ENCODE assay signal across 12 cellular contexts in the genomic region with DNA sequence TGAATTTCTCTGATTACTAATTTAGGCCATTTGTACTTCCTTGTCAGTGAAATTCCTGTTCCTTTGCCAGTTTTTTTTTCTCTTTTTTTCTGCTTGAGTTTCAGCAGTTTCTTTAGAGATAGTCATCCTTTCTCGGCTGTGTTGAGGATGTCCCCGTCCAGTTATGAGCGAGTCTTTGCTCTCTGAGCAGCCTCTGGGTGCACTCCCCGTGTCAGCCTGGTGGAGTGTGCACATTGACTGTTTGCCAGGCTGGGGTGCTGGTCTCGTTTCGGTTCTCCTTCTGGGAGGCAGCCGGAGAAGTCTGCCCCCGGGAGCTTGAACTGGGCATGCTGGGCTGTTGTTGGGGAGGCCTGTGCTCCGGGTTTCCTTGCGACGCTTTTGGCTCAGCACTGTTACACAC. TPM values are rescaled to one million over a fixed set of nuclear protein-coding genes. Genes with fewer than 3 reads are reported as not detected.
DNase-seq lines count a peak whose midpoint lies in the region; ATAC-seq and TF ChIP-seq lines count a peak whose summit lies in the region.
"Had no signal": no experiment of that assay in that cellular context is flagged by ENCODE, and none has a peak within 500 bp of the region (broad histone marks: within the 10 kb centered on the region; RNA-seq: fewer than 3 reads in every experiment).

No MANE protein-coding gene starts in this region.

- WGBS in H9 (ENCODE audit: extremely low coverage, insufficient read length, low lambda C conversion rate): no CpG with 5 or more reads among the region's 11 CpGs

- H3K36me3 ChIP-seq in DND-41 (ENCODE audit: insufficient read depth, low read length) (no peaks in the 10 kb centered on the region), OCI-LY3 (replicated peaks; ENCODE audit: low read depth, low read length) (no peaks in the 10 kb centered on the region), gastrocnemius medialis (no peaks in the 10 kb centered on the region)
- H3K36me3 ChIP-seq: ovary had no signal

- H3K79me1 ChIP-seq in H9 (ENCODE audit: insufficient read depth, low read depth, low read length, poor library complexity, severe bottlenecking): peaks cover 5% of the 10 kb centered on the region

- H3K27me3 ChIP-seq in DND-41 (ENCODE audit: insufficient read depth, low read length, poor library complexity): no peaks in the 10 kb centered on the region
- H3K27me3 ChIP-seq in OCI-LY3 (ENCODE audit: low read depth, low read length): no peaks in the 10 kb centered on the region
- no peaks in the 10 kb centered on the region for H3K27me3 ChIP-seq in foreskin keratinocyte
- H3K27me3 ChIP-seq in gastrocnemius medialis: no peaks in the 10 kb centered on the region
- H3K27me3 ChIP-seq in H9 (ENCODE audit: insufficient read depth, low read length): no peaks in the 10 kb centered on the region
- H3K27me3 ChIP-seq: ovary had no signal

- 0 out of 5 replicates have a peak overlapping the region, but pooled peaks of 1 of the 2 experiments have one; percentile 26 for H3K4me3 Mint-ChIP-seq in H9
- no peak overlapping the region for H3K4me3 Mint-ChIP-seq in stimulated activated naive CD8-positive, alpha-beta T cell treated with anti-CD3 and anti-CD28 coated beads, Interleukin-15, amount 100 ng/mL, for 72 hours

- no peak overlapping the region for H3K27ac Mint-ChIP-seq in H9
- no peak overlapping the region for H3K27ac Mint-ChIP-seq in stimulated activated naive CD8-positive, alpha-beta T cell treated with anti-CD3 and anti-CD28 coated beads, Interleukin-15, amount 100 ng/mL, for 72 hours

- H4K91ac ChIP-seq in H9 (ENCODE audit: insufficient read length, low read depth, low read length): no peak overlapping the region

- no peak overlapping the region for H3K56ac ChIP-seq in H9 (ENCODE audit: insufficient read length, low read depth, low read length)

- ATAC-seq in DND-41 (ENCODE audit: insufficient read depth, low read depth) (no peak), foreskin keratinocyte (peak; percentile 27), gastrocnemius medialis (no peak), HG02884 (IDR thresholded peaks at IDR 0.05; ENCODE audit: unreplicated experiment) (no peak)
- ATAC-seq in stimulated activated naive CD8-positive, alpha-beta T cell treated with anti-CD3 and anti-CD28 coated beads, Interleukin-15, amount 100 ng/mL, for 72 hours: no peak
- ATAC-seq: activated T-cell treated with anti-CD3 and anti-CD28 coated beads, Interleukin-2, amount 50 U/mL, for 4 hours; Panc1 had no signal

- H4K20me1 ChIP-seq in DND-41 (ENCODE audit: insufficient read depth, low read length): peaks cover 48% of the 10 kb centered on the region
- no peaks in the 10 kb centered on the region; the same call in 1 of the 2 replicates for H4K20me1 ChIP-seq in OCI-LY3 (ENCODE audit: insufficient read depth, low read length)
- H4K20me1 ChIP-seq in H9 (ENCODE audit: control insufficient read depth, insufficient read depth, insufficient read length): peaks cover 7% of the 10 kb centered on the region

- H3K9me3 ChIP-seq in DND-41 (ENCODE audit: insufficient read depth, low read length, severe bottlenecking): no peaks in the 10 kb centered on the region
- no peaks in the 10 kb centered on the region for H3K9me3 ChIP-seq in OCI-LY3 (ENCODE audit: insufficient read depth, low read length)
- H3K9me3 ChIP-seq in gastrocnemius medialis: no peaks in the 10 kb centered on the region
- no peaks in the 10 kb centered on the region for H3K9me3 ChIP-seq in H9 (ENCODE audit: control insufficient read depth, low read depth, low read length)
- H3K9me3 ChIP-seq: ovary had no signal

- H3K4me3 ChIP-seq in DND-41 (ENCODE audit: low read depth in 1 of 2, low read length in 2 of 2): no peak overlapping the region
- H3K4me3 ChIP-seq in OCI-LY3 (ENCODE audit: low read length): no peak overlapping the region
- H3K4me3 ChIP-seq in gastrocnemius medialis: no peak overlapping the region
- H3K4me3 ChIP-seq: ovary had no signal

- H3K27me3 Mint-ChIP-seq in H9 (ENCODE audit: low read depth): peaks cover 8% of the 10 kb centered on the region
- no peaks in the 10 kb centered on the region for H3K27me3 Mint-ChIP-seq in stimulated activated naive CD8-positive, alpha-beta T cell treated with anti-CD3 and anti-CD28 coated beads, Interleukin-15, amount 100 ng/mL, for 72 hours

- no peak for TF ChIP-seq POLR2A in gastrocnemius medialis (IDR thresholded peaks at IDR 0.05)

- H3T11ph ChIP-seq in H9 (ENCODE audit: low read length): no peak overlapping the region

- no peak overlapping the region for H3K27ac ChIP-seq in DND-41 (ENCODE audit: low read length)
- H3K27ac ChIP-seq in OCI-LY3 (ENCODE audit: low read length): no peak overlapping the region
- no peak overlapping the region for H3K27ac ChIP-seq in foreskin keratinocyte
- H3K27ac ChIP-seq in gastrocnemius medialis: peak overlapping the region; percentile 22 to 84 (median 80)
- no peak overlapping the region for H3K27ac ChIP-seq in H9 (ENCODE audit: insufficient read length, low read depth, low read length)
- H3K27ac ChIP-seq: ovary had no signal

- intact Hi-C loops in gastrocnemius medialis (cut with DNase I; ENCODE audit: low total_unique reads): no loop called here

- in situ Hi-C loops in gastrocnemius medialis (cut with MboI; ENCODE audit: low sequenced_read_pairs in 4 of 4): no loop called here

- H2AFZ ChIP-seq in DND-41 (ENCODE audit: low read depth, low read length): no peak overlapping the region
- no peak overlapping the region for H2AFZ ChIP-seq in OCI-LY3 (ENCODE audit: low read depth, low read length)
- H2AFZ ChIP-seq in H9 (ENCODE audit: low read length): no peak overlapping the region

- no peak overlapping the region for H2BK120ac ChIP-seq in H9 (ENCODE audit: low read depth, low read length, poor library complexity, severe bottlenecking)

- H3K14ac ChIP-seq in H9 (ENCODE audit: insufficient read depth, low read length): no peak overlapping the region

- no peak overlapping the region for H2BK15ac ChIP-seq in H9 (ENCODE audit: low read depth, low read length)

- peaks cover 0 to 2% of the 10 kb centered on the region in 2 experiments; a peak in 1 of 5 replicates for H3K9me3 Mint-ChIP-seq in H9
- no peaks in the 10 kb centered on the region for H3K9me3 Mint-ChIP-seq in stimulated activated naive CD8-positive, alpha-beta T cell treated with anti-CD3 and anti-CD28 coated beads, Interleukin-15, amount 100 ng/mL, for 72 hours
- H3K9me3 Mint-ChIP-seq: activated T-cell treated with anti-CD3 and anti-CD28 coated beads, Interleukin-2, amount 50 U/mL, for 4 hours had no signal

- H2BK12ac ChIP-seq in H9 (ENCODE audit: insufficient read length, low read depth, low read length): no peak overlapping the region

- no peak overlapping the region for H2BK20ac ChIP-seq in H9 (ENCODE audit: low read depth, low read length, poor library complexity, severe bottlenecking)

- peaks cover 15 to 19% of the 10 kb centered on the region in 2 experiments for H3K4me1 Mint-ChIP-seq in H9
- peaks cover 42% of the 10 kb centered on the region for H3K4me1 Mint-ChIP-seq in stimulated activated naive CD8-positive, alpha-beta T cell treated with anti-CD3 and anti-CD28 coated beads, Interleukin-15, amount 100 ng/mL, for 72 hours

- no peak overlapping the region for H3K9ac ChIP-seq in DND-41 (ENCODE audit: low read depth, low read length)
- no peak overlapping the region for H3K9ac ChIP-seq in OCI-LY3 (ENCODE audit: low read length)
- no peak overlapping the region for H3K9ac ChIP-seq in H9 (ENCODE audit: extremely low read depth, insufficient read length, low read length)

- H3K36me3 Mint-ChIP-seq in H9 (ENCODE audit: insufficient read depth in 1 of 3, low read depth in 3 of 3): peaks cover 0 to 6% (median 2%) of the 10 kb centered on the region in 3 experiments; a peak in 6 of 7 replicates

- DNase-seq in DND-41 (no peak), foreskin keratinocyte (no peak), gastrocnemius medialis (no peak), H9 (no peak), SHP77 (lab: John Stamatoyannopoulos, UW) (no peak)
- no peak for DNase-seq in stimulated activated naive CD8-positive, alpha-beta T cell treated with anti-CD3 and anti-CD28 coated beads, Interleukin-15, amount 100 ng/mL, for 72 hours
- DNase-seq: activated T-cell treated with anti-CD3 and anti-CD28 coated beads, Interleukin-2, amount 50 U/mL, for 4 hours; erythroblast; ovary had no signal

- no peak overlapping the region for H3K18ac ChIP-seq in H9 (ENCODE audit: insufficient read length, low read depth, low read length)

- H4K8ac ChIP-seq in H9 (replicated peaks; ENCODE audit: insufficient read length, low read depth, low read length): no peak overlapping the region

- H3K4ac ChIP-seq in H9 (ENCODE audit: low read depth, low read length): no peak overlapping the region

- H3K4me2 ChIP-seq in DND-41 (ENCODE audit: insufficient read depth, low read length) (peak overlapping the region; percentile 84; the same call in 1 of the 2 replicates), OCI-LY3 (ENCODE audit: low read length) (peak overlapping the region; percentile 24; the same call in 1 of the 2 replicates), H9 (ENCODE audit: insufficient read depth, insufficient read length, low read length) (no peak overlapping the region)

- H2AK5ac ChIP-seq in H9 (ENCODE audit: insufficient read length, low read length): no peak overlapping the region

- H3K79me2 ChIP-seq in DND-41 (ENCODE audit: insufficient read depth, low read length): peaks cover 67% of the 10 kb centered on the region
- H3K79me2 ChIP-seq in OCI-LY3 (ENCODE audit: low read length): peaks cover 31% of the 10 kb centered on the region
- H3K79me2 ChIP-seq in H9 (ENCODE audit: insufficient read depth, low read length): peaks cover 14% of the 10 kb centered on the region; the same call in 1 of the 2 replicates

- H4K5ac ChIP-seq in H9 (ENCODE audit: insufficient read length, low read depth, low read length): no peak overlapping the region

- H2BK5ac ChIP-seq in H9 (ENCODE audit: insufficient read length, low read length): no peak overlapping the region

- H3K4me1 ChIP-seq in DND-41 (ENCODE audit: insufficient read depth, low read length): peaks cover 33% of the 10 kb centered on the region
- peaks cover 29% of the 10 kb centered on the region for H3K4me1 ChIP-seq in OCI-LY3 (ENCODE audit: low read length)
- H3K4me1 ChIP-seq in foreskin keratinocyte: no peaks in the 10 kb centered on the region
- H3K4me1 ChIP-seq in gastrocnemius medialis: peaks cover 34 to 36% of the 10 kb centered on the region in 2 donors
- no peaks in the 10 kb centered on the region; the same call in 1 of the 2 replicates for H3K4me1 ChIP-seq in H9 (ENCODE audit: insufficient read depth, low read length)

- peaks cover 8% of the 10 kb centered on the region for H3K23me2 ChIP-seq in H9 (ENCODE audit: insufficient read length, low read depth, low read length, poor library complexity, severe bottlenecking)

- no peak overlapping the region for H3K23ac ChIP-seq in H9 (ENCODE audit: insufficient read length, low read depth, low read length)

- TF ChIP-seq CTCF in DND-41 (IDR thresholded peaks at IDR 0.05; ENCODE audit: borderline replicate concordance, extremely low read depth, low read length, poor library complexity, severe bottlenecking) (no peak), OCI-LY3 (IDR thresholded peaks at IDR 0.05; ENCODE audit: low read depth, low read length) (no peak), foreskin keratinocyte (conservative IDR thresholded peaks at IDR 0.05) (no peak), gastrocnemius medialis (IDR thresholded peaks at IDR 0.05 in 4 of 5, conservative IDR thresholded peaks at IDR 0.05 in 1 of 5) (no peak), H9 (conservative IDR thresholded peaks at IDR 0.05) (no peak)

RNA-seq across cellular contexts. Expression of a gene that starts 3.0 kb away (rescaled TPM):
- total RNA-seq in foreskin keratinocyte (29.5 and 29.7 TPM in 2 replicates), gastrocnemius medialis (100 to 1,000 TPM in 1 of 4 donors, 10 to 100 TPM in 3; 81.0 to 115 (median 93.1) TPM), H9 (2021) (63.5 and 72.5 TPM in 2 replicates)
- 21.3 and 24.3 TPM in 2 replicates for polyA plus RNA-seq in foreskin keratinocyte

RNA-seq across cellular contexts. Expression of a gene that starts 16.7 kb away (rescaled TPM):
- total RNA-seq in foreskin keratinocyte (17.5 and 18.5 TPM in 2 replicates), gastrocnemius medialis (10 to 100 TPM; 19.5 to 27.4 (median 21.4) TPM), H9 (2021) (27.0 and 28.3 TPM in 2 replicates)
- 13.8 and 15.3 TPM in 2 replicates for polyA plus RNA-seq in foreskin keratinocyte

Comparison
In these comparisons a context has a peak if more than half of its experiments do, and no peak if none do; other contexts are left out.
1. H3K27ac ChIP-seq: peak in gastrocnemius medialis (4 of 4); none in DND-41 (single experiment), OCI-LY3 (single experiment), foreskin keratinocyte (single experiment) and H9 (single experiment).